Comparison of ENCODE assay signal across 8 cellular contexts in the genomic region with DNA sequence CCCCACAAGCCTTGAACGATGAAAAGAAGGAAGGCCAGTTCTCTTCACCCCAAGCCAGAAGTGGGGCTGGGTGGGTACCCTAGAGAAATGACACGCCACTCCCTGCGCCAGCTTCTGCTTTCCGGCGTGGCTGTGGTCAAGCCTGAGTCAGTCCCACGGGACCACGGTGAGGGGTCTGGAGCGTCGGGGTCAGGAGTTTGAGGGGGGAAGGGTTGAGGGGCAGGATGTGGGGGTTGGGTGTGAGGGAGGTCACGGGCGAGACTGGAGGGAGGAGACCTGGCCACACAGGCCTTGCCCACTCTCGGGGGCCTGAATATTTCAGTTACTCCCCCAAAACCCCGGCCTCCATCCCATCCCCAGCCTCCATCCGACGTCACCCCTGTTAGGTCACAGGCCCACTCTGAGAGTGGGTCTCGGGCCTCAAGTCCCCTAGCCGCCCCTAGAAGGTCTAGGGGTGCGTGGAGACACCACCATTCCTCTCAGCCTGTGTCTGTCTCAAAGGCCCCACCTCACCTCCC. TPM values are rescaled to one million over a fixed set of nuclear protein-coding genes. Genes with fewer than 3 reads are reported as not detected.
DNase-seq lines count a peak whose midpoint lies in the region; ATAC-seq and TF ChIP-seq lines count a peak whose summit lies in the region.

No MANE protein-coding gene starts in this region.

- POLR2A ChIA-PET in activated naive CD8-positive, alpha-beta T cell treated with anti-CD3 and anti-CD28 coated beads, Interleukin-2, amount 10 ng/mL, durations not matched to agents 7 days and 5 days (lab: Charles Lee): interaction anchor here (0.7 kb wide), 1 partner anchor 240 kb away, joined by 4 read pairs; the partner anchor contains the start of gene CCDC124

- no peaks in the 10 kb centered on the region for H3K4me1 Mint-ChIP-seq in Calu3 (ENCODE audit: low read depth, unreplicated experiment)
- H3K4me1 Mint-ChIP-seq in activated naive CD8-positive, alpha-beta T cell treated with anti-CD3 and anti-CD28 coated beads, Interleukin-2, amount 10 ng/mL, durations not matched to agents 7 days and 5 days: peaks cover 32% of the 10 kb centered on the region

- CTCF ChIA-PET in Calu3 (lab: Charles Lee): no interaction called here

- H3K4me1 ChIP-seq in transverse colon: peaks cover 4 to 27% (median 18%) of the 10 kb centered on the region in 4 donors

- DNase-seq in Calu3 (no peak), left colon (peak; percentile 60 to 71), transverse colon (peak; percentile 57), iPS-NIHi7 (ENCODE audit: extremely low spot score) (no peak), middle frontal gyrus (ENCODE audit: extremely low spot score, low spot score) (no peak), NCI-H748 (lab: John Stamatoyannopoulos, UW; ENCODE audit: unreplicated experiment) (no peak)
- DNase-seq in activated naive CD8-positive, alpha-beta T cell treated with anti-CD3 and anti-CD28 coated beads, Interleukin-2, amount 10 ng/mL, durations not matched to agents 7 days and 5 days: no peak

- 46% methylated on average over 17 of the region's 18 CpGs; no CpG with 5 or more reads in 1 of the 2 donors for WGBS in transverse colon (ENCODE audit: low coverage in 1 of 2), 2 donors

- no peak for TF ChIP-seq POLR2A in transverse colon (IDR thresholded peaks at IDR 0.05)

- H3K9me3 Mint-ChIP-seq in Calu3 (ENCODE audit: low read depth, unreplicated experiment): no peaks in the 10 kb centered on the region
- H3K9me3 Mint-ChIP-seq in activated naive CD8-positive, alpha-beta T cell treated with anti-CD3 and anti-CD28 coated beads, Interleukin-2, amount 10 ng/mL, durations not matched to agents 7 days and 5 days: no peaks in the 10 kb centered on the region

- TF ChIP-seq CTCF in Calu3 (IDR thresholded peaks at IDR 0.05; ENCODE audit: unreplicated experiment) (no peak), transverse colon (IDR thresholded peaks at IDR 0.05) (no peak)

- in situ Hi-C loops in transverse colon (cut with MboI; ENCODE audit: low pct_ligation_motif_present in 1 of 4, low pct_unique_long_range_greater_than_20kb in 1 of 4, low sequenced_read_pairs in 3 of 4): no loop called here

- H3K9me3 ChIP-seq in transverse colon: no peaks in the 10 kb centered on the region

- H3K4me3 Mint-ChIP-seq in Calu3 (ENCODE audit: low read depth, unreplicated experiment): peak overlapping the region; percentile 72
- H3K4me3 Mint-ChIP-seq in activated naive CD8-positive, alpha-beta T cell treated with anti-CD3 and anti-CD28 coated beads, Interleukin-2, amount 10 ng/mL, durations not matched to agents 7 days and 5 days: peak overlapping the region; percentile 87

- H3K27me3 Mint-ChIP-seq in Calu3 (ENCODE audit: unreplicated experiment): no peaks in the 10 kb centered on the region
- no peaks in the 10 kb centered on the region for H3K27me3 Mint-ChIP-seq in activated naive CD8-positive, alpha-beta T cell treated with anti-CD3 and anti-CD28 coated beads, Interleukin-2, amount 10 ng/mL, durations not matched to agents 7 days and 5 days

- H3K36me3 ChIP-seq in transverse colon: no peaks in the 10 kb centered on the region

- peak; percentile 7 for ATAC-seq in HG02759 (IDR thresholded peaks at IDR 0.05; ENCODE audit: unreplicated experiment)
- ATAC-seq in activated naive CD8-positive, alpha-beta T cell treated with anti-CD3 and anti-CD28 coated beads, Interleukin-2, amount 10 ng/mL, durations not matched to agents 7 days and 5 days (ENCODE audit: low read depth): no peak
- no peak for ATAC-seq in left colon

- intact Hi-C loops in Calu3 (cut with micrococcal nuclease; ENCODE audit: unreplicated experiment) (no loop called here), left colon (cut with DNase I, micrococcal nuclease) (no loop called here), transverse colon (cut with DNase I; ENCODE audit: low total_unique reads) (no loop called here)

- H3K4me3 ChIP-seq in transverse colon: peak overlapping the region in 2 of 4 donors; percentile 51 to 86

- BruUV-seq in Calu3 (replicated peaks; lab: Mats Ljungman, UMichigan): no TSS peak

- H3K27ac Mint-ChIP-seq in Calu3 (ENCODE audit: unreplicated experiment): peak overlapping the region; percentile 42
- peak overlapping the region; percentile 86 for H3K27ac Mint-ChIP-seq in activated naive CD8-positive, alpha-beta T cell treated with anti-CD3 and anti-CD28 coated beads, Interleukin-2, amount 10 ng/mL, durations not matched to agents 7 days and 5 days

- H3K27ac ChIP-seq in transverse colon: peak overlapping the region; percentile 74 to 87 (median 84)

- peaks cover 37% of the 10 kb centered on the region for H3K36me3 Mint-ChIP-seq in Calu3 (ENCODE audit: insufficient read depth, unreplicated experiment)
- H3K36me3 Mint-ChIP-seq in activated naive CD8-positive, alpha-beta T cell treated with anti-CD3 and anti-CD28 coated beads, Interleukin-2, amount 10 ng/mL, durations not matched to agents 7 days and 5 days: peaks cover 16% of the 10 kb centered on the region

- H3K27me3 ChIP-seq in transverse colon: no peaks in the 10 kb centered on the region

- TF ChIP-seq EP300 in transverse colon (IDR thresholded peaks at IDR 0.05; ENCODE audit: low read depth): no peak

RNA-seq across cellular contexts. Expression of gene IFI30, which starts 0.5 kb away (rescaled TPM):
- total RNA-seq in Calu3 (2022): 22.4 and 41.8 TPM in 2 replicates
- 10 to 100 TPM; 78.8 to 80.8 TPM for total RNA-seq in activated naive CD8-positive, alpha-beta T cell treated with anti-CD3 and anti-CD28 coated beads, Interleukin-2, amount 10 ng/mL, durations not matched to agents 7 days and 5 days
- 10 to 100 TPM; 47.5 to 79.3 TPM for total RNA-seq in left colon
- total RNA-seq in transverse colon: 10 to 100 TPM in 3 of 4 donors, 1 to 10 TPM in 1; 10.0 to 50.8 (median 32.8) TPM

RNA-seq across cellular contexts. Expression of gene MPV17L2, which starts 19.9 kb away (rescaled TPM):
- total RNA-seq in Calu3 (2022) (10.9 and 11.5 TPM in 2 replicates), left colon (10 to 100 TPM in 1 of 2 donors, 1 to 10 TPM in 1; 9.9 to 15.4 TPM), transverse colon (10 to 100 TPM in 3 of 4 donors, 1 to 10 TPM in 1; 1.6 to 22.3 (median 12.6) TPM)
- total RNA-seq in activated naive CD8-positive, alpha-beta T cell treated with anti-CD3 and anti-CD28 coated beads, Interleukin-2, amount 10 ng/mL, durations not matched to agents 7 days and 5 days: 1 to 10 TPM; 5.8 to 6.5 TPM

RNA-seq across cellular contexts. Expression of gene PIK3R2, which starts 20.1 kb away (rescaled TPM):
- 22.5 and 23.2 TPM in 2 replicates for total RNA-seq in Calu3 (2022)
- total RNA-seq in activated naive CD8-positive, alpha-beta T cell treated with anti-CD3 and anti-CD28 coated beads, Interleukin-2, amount 10 ng/mL, durations not matched to agents 7 days and 5 days: 10 to 100 TPM; 11.4 to 12.9 TPM
- total RNA-seq in left colon: 10 to 100 TPM; 37.4 to 41.1 TPM
- total RNA-seq in transverse colon: 100 to 1,000 TPM in 1 of 4 donors, 10 to 100 TPM in 3; 30.5 to 135 (median 31.2) TPM

RNA-seq across cellular contexts. Expression of gene RAB3A, which starts 30.7 kb away (rescaled TPM):
- total RNA-seq in Calu3 (2022) (1.9 TPM in 2 replicates), left colon (1 to 10 TPM; 6.3 to 6.9 TPM), transverse colon (1 to 10 TPM in 3 of 4 donors, not detected in 1; 2.2 to 8.6 (median 3.8) TPM)
- total RNA-seq in activated naive CD8-positive, alpha-beta T cell treated with anti-CD3 and anti-CD28 coated beads, Interleukin-2, amount 10 ng/mL, durations not matched to agents 7 days and 5 days: 1 to 10 TPM; 3.0 to 6.1 TPM

RNA-seq across cellular contexts. Expression of gene PDE4C, which starts 53.1 kb away (rescaled TPM):
- total RNA-seq in Calu3 (2022) (0.90 and 2.4 TPM in 2 replicates), left colon (1 to 10 TPM; 2.5 to 4.3 TPM), transverse colon (10 to 100 TPM in 2 of 4 donors, 1 to 10 TPM in 2; 3.0 to 18.3 (median 7.7) TPM)
- total RNA-seq in activated naive CD8-positive, alpha-beta T cell treated with anti-CD3 and anti-CD28 coated beads, Interleukin-2, amount 10 ng/mL, durations not matched to agents 7 days and 5 days: under 1 TPM in 1 of 2 experiments, not detected in 1; 0.65 TPM

Comparison
In these comparisons a context has a peak if more than half of its experiments do, and no peak if none do; other contexts are left out.
1. DNase-seq: peak in left colon (2 of 2) and transverse colon (single experiment); none in Calu3 (single experiment), activated naive CD8-positive, alpha-beta T cell treated with anti-CD3 and anti-CD28 coated beads, Interleukin-2, amount 10 ng/mL, durations not matched to agents 7 days and 5 days (single experiment), iPS-NIHi7 (single experiment), middle frontal gyrus (single experiment) and NCI-H748 (single experiment).